ENCODE assay signal across 8 cellular contexts in genomic region chr5:139658501-139658927, GRCh38. TPM values are rescaled to one million over a fixed set of nuclear protein-coding genes. Genes with fewer than 3 reads are reported as not detected.
DNase-seq lines count a peak whose midpoint lies in the region; ATAC-seq and TF ChIP-seq lines count a peak whose summit lies in the region.

No MANE protein-coding gene starts in this region.

- ATAC-seq in GM19463 (IDR thresholded peaks at IDR 0.05; ENCODE audit: unreplicated experiment) (no peak), left colon (no peak)

- 31% methylated on average over 5 of the region's 14 CpGs for WGBS in esophagus muscularis mucosa

- no peaks in the 10 kb centered on the region for H3K9me3 ChIP-seq in BLaER1 treated with 17β-estradiol and CSF1 and Interleukin-3, amounts not matched to agents 10 nM and 100 nM (replicated peaks in 1 of 11)
- H3K9me3 ChIP-seq in PC-9 (ENCODE audit: insufficient read depth, low read depth) = no peaks in the 10 kb centered on the region
- no peaks in the 10 kb centered on the region for H3K9me3 ChIP-seq in esophagus muscularis mucosa
- H3K9me3 ChIP-seq in osteoblast (ENCODE audit: low read depth, low read length) = no peaks in the 10 kb centered on the region

- no TSS peak for BruUV-seq in PC-9 (replicated peaks; lab: Mats Ljungman, UMichigan)

- peak overlapping the region; percentile 68 to 80 (median 71); a peak in 20 of 22 replicates for H3K9ac ChIP-seq in BLaER1 treated with 17β-estradiol and CSF1 and Interleukin-3, amounts not matched to agents 10 nM and 100 nM

- POLR2A ChIA-PET in PC-9 (lab: Charles Lee; ENCODE audit: unreplicated experiment) = interaction anchor here (0.6 kb wide), 1 partner anchor 316 kb away, joined by 15 read pairs; no protein-coding TSS in a partner anchor

- H3K4me3 ChIP-seq in BLaER1 treated with 17β-estradiol and CSF1 and Interleukin-3, amounts not matched to agents 10 nM and 100 nM = peak overlapping the region in 8 of 10 experiments; percentile 15 to 62 (median 52); a peak in 11 of 20 replicates
- H3K4me3 ChIP-seq in PC-9 = no peak overlapping the region
- peak overlapping the region in 2 of 4 donors; percentile 47 to 55 for H3K4me3 ChIP-seq in esophagus muscularis mucosa
- H3K4me3 ChIP-seq in osteoblast (ENCODE audit: insufficient read depth, low read length) = peak overlapping the region; percentile 52

- TF ChIP-seq POLR2A in esophagus muscularis mucosa (IDR thresholded peaks at IDR 0.05; ENCODE audit: low read depth) = no peak

- CTCF ChIA-PET in PC-9 (lab: Charles Lee) = no interaction called here

- H3K4me2 ChIP-seq in BLaER1 treated with 17β-estradiol and CSF1 and Interleukin-3, amounts not matched to agents 10 nM and 100 nM = peak overlapping the region; percentile 93 to 100 (median 99)
- H3K4me2 ChIP-seq in PC-9 (peak overlapping the region; percentile 84), osteoblast (ENCODE audit: insufficient read depth, low read length) (peak overlapping the region; percentile 78)

- H3K36me3 ChIP-seq in BLaER1 treated with 17β-estradiol and CSF1 and Interleukin-3, amounts not matched to agents 10 nM and 100 nM = 0 out of 22 replicates have a peak, but pooled peaks cover 0 to 4% (median 0%) of the 10 kb centered on the region in 11 experiments
- H3K36me3 ChIP-seq in PC-9 (ENCODE audit: low read depth) (0 out of 2 replicates have a peak, but pooled peaks cover 3% of the 10 kb centered on the region), esophagus muscularis mucosa (no peaks in the 10 kb centered on the region), osteoblast (ENCODE audit: insufficient read depth, low read length) (peaks cover 14% of the 10 kb centered on the region)

- TF ChIP-seq CTCF in PC-9 (conservative IDR thresholded peaks at IDR 0.05) (no peak), esophagus muscularis mucosa (IDR thresholded peaks at IDR 0.05) (peak in 1 of 3 experiments; percentile 19), osteoblast (IDR thresholded peaks at IDR 0.05; ENCODE audit: extremely low read depth, low read depth, low read length) (no peak)

- H3F3A ChIP-seq in PC-9 (ENCODE audit: insufficient read depth, low read depth) = peaks cover 31% of the 10 kb centered on the region; the same call in 1 of the 2 replicates

- peak overlapping the region; percentile 29 to 95 (median 78); a peak in 20 of 22 replicates for H3K27ac ChIP-seq in BLaER1 treated with 17β-estradiol and CSF1 and Interleukin-3, amounts not matched to agents 10 nM and 100 nM
- H3K27ac ChIP-seq in PC-9 (peak overlapping the region; percentile 78; the same call in 1 of the 2 replicates), esophagus muscularis mucosa (replicated peaks in 1 of 4) (peak overlapping the region; percentile 89 to 95 (median 91)), osteoblast (ENCODE audit: low read depth, low read length) (peak overlapping the region; percentile 95)

- intact Hi-C loops in PC-9 (cut with micrococcal nuclease; ENCODE audit: unreplicated experiment) = no loop called here
- intact Hi-C loops in esophagus muscularis mucosa (cut with DNase I) = no loop called here
- intact Hi-C loops in left colon (cut with DNase I, micrococcal nuclease) = no loop called here

- no peak overlapping the region for H2AFZ ChIP-seq in PC-9
- H2AFZ ChIP-seq in osteoblast (ENCODE audit: low read length) = no peak overlapping the region

- peaks cover 85% of the 10 kb centered on the region for H3K79me2 ChIP-seq in PC-9 (ENCODE audit: low read depth)
- H3K79me2 ChIP-seq in osteoblast (ENCODE audit: insufficient read depth, low read length) = peaks cover 85% of the 10 kb centered on the region

- H3K9me2 ChIP-seq in PC-9 (ENCODE audit: insufficient read depth) = no peaks in the 10 kb centered on the region

- no peak for DNase-seq in PC-9
- no peak for DNase-seq in esophagus muscularis mucosa (ENCODE audit: extremely low spot score)
- DNase-seq in osteoblast (ENCODE audit: insufficient read length, low spot score, missing footprints) = peak; percentile 93
- no peak for DNase-seq in KG1 (lab: John Stamatoyannopoulos, UW)
- no peak for DNase-seq in left colon
- DNase-seq in NCI-H82 (lab: John Stamatoyannopoulos, UW) = no peak

- peaks cover 98 to 100% (median 99%) of the 10 kb centered on the region in 10 experiments for H3K4me1 ChIP-seq in BLaER1 treated with 17β-estradiol and CSF1 and Interleukin-3, amounts not matched to agents 10 nM and 100 nM
- H3K4me1 ChIP-seq in PC-9 (replicated peaks; ENCODE audit: insufficient read depth) (peaks cover 74% of the 10 kb centered on the region), esophagus muscularis mucosa (peaks cover 89 to 98% (median 96%) of the 10 kb centered on the region in 4 donors), osteoblast (ENCODE audit: insufficient read depth, low read length) (peaks cover 92% of the 10 kb centered on the region)

- no peak for TF ChIP-seq EP300 in esophagus muscularis mucosa (IDR thresholded peaks at IDR 0.05)

- H3K27me3 ChIP-seq in BLaER1 treated with 17β-estradiol and CSF1 and Interleukin-3, amounts not matched to agents 10 nM and 100 nM = no peaks in the 10 kb centered on the region
- H3K27me3 ChIP-seq in PC-9 (ENCODE audit: insufficient read depth, low read depth) (no peaks in the 10 kb centered on the region), esophagus muscularis mucosa (peaks cover 0 to 5% (median 0%) of the 10 kb centered on the region in 4 donors), osteoblast (ENCODE audit: insufficient read depth, low read length) (no peaks in the 10 kb centered on the region)

- peaks cover 19 to 88% (median 51%) of the 10 kb centered on the region in 11 experiments; a peak in 20 of 22 replicates for H4K20me1 ChIP-seq in BLaER1 treated with 17β-estradiol and CSF1 and Interleukin-3, amounts not matched to agents 10 nM and 100 nM
- peaks cover 29% of the 10 kb centered on the region for H4K20me1 ChIP-seq in PC-9 (ENCODE audit: insufficient read depth)
- peaks cover 45% of the 10 kb centered on the region for H4K20me1 ChIP-seq in osteoblast (ENCODE audit: insufficient read depth, low read length)

RNA-seq across cellular contexts. Expression of gene CXXC5, which starts 10.4 kb away (rescaled TPM):
- total RNA-seq in PC-9 (2021) (59.9 and 68.2 TPM in 2 replicates), esophagus muscularis mucosa (10 to 100 TPM; 22.0 to 32.4 (median 27.8) TPM), osteoblast (186 and 210 TPM in 2 replicates), left colon (10 to 100 TPM; 28.2 to 30.2 TPM)
